In genomic region chr12:128823916-128824839, GRCh38 we compare ENCODE assay signal across 8 cellular contexts. TPM values are rescaled to one million over a fixed set of nuclear protein-coding genes. Genes with fewer than 3 reads are reported as not detected.
DNase-seq lines count a peak whose midpoint lies in the region; ATAC-seq and TF ChIP-seq lines count a peak whose summit lies in the region.

Gene SLC15A4 (minus strand): TSS chr12:128823958. CDS start chr12:128823943, 15 bp downstream.

- ATAC-seq in GM19324 (IDR thresholded peaks at IDR 0.05; ENCODE audit: low FRiP score, unreplicated experiment): peak; percentile 90
- ATAC-seq in HG03460 (IDR thresholded peaks at IDR 0.05; ENCODE audit: unreplicated experiment): peak; percentile 78

- TF ChIP-seq CTCF in colonic mucosa (IDR thresholded peaks at IDR 0.05): no peak

- H3K27me3 ChIP-seq in BLaER1 treated with 17β-estradiol and CSF1 and Interleukin-3, amounts not matched to agents 10 nM and 100 nM: no peaks in the 10 kb centered on the region
- no peaks in the 10 kb centered on the region for H3K27me3 ChIP-seq in colonic mucosa
- no peaks in the 10 kb centered on the region for H3K27me3 ChIP-seq in layer of hippocampus (ENCODE audit: control insufficient read depth, insufficient read depth, low read length)

- peaks cover 0 to 11% (median 7%) of the 10 kb centered on the region in 11 experiments; a peak in 9 of 22 replicates for H3K9me3 ChIP-seq in BLaER1 treated with 17β-estradiol and CSF1 and Interleukin-3, amounts not matched to agents 10 nM and 100 nM (replicated peaks in 1 of 11)
- H3K9me3 ChIP-seq in colonic mucosa: no peaks in the 10 kb centered on the region

- H3K4me3 ChIP-seq in BLaER1 treated with 17β-estradiol and CSF1 and Interleukin-3, amounts not matched to agents 10 nM and 100 nM: peak within 1 kb of the TSS; percentile 84 to 98 (median 94)
- peak within 1 kb of the TSS; percentile 95 for H3K4me3 ChIP-seq in colonic mucosa

- H3K36me3 ChIP-seq in BLaER1 treated with 17β-estradiol and CSF1 and Interleukin-3, amounts not matched to agents 10 nM and 100 nM: peaks cover 4 to 16% (median 14%) of the 10 kb centered on the region in 11 experiments; a peak in 8 of 22 replicates
- no peaks in the 10 kb centered on the region for H3K36me3 ChIP-seq in colonic mucosa

- peak; percentile 53 for DNase-seq in NCI-H524 treated with DMSO at 0.1 percent for 48 hours (lab: John Stamatoyannopoulos, UW)
- DNase-seq in activated CD4-positive, alpha-beta T cell treated with anti-CD3 and anti-CD28 coated beads for 48 hours: peak; percentile 96
- DNase-seq in colonic mucosa: peak; percentile 98
- peak; percentile 71 to 94 (median 84) for DNase-seq in stimulated activated CD4-positive, alpha-beta T cell treated with anti-CD3 and anti-CD28 coated beads, Interleukin-1b, Interleukin-23, amount 100 ng/mL, for 24 hours (ENCODE audit: low read depth in 4 of 4, low spot score in 1 of 4)

- H3K9ac ChIP-seq in BLaER1 treated with 17β-estradiol and CSF1 and Interleukin-3, amounts not matched to agents 10 nM and 100 nM: peak within 1 kb of the TSS; percentile 80 to 96 (median 90)
- H3K9ac ChIP-seq in colonic mucosa (ENCODE audit: low read depth in 2 of 2, low read length in 2 of 2): peak within 1 kb of the TSS; percentile 88 to 99

- H4K20me1 ChIP-seq in BLaER1 treated with 17β-estradiol and CSF1 and Interleukin-3, amounts not matched to agents 10 nM and 100 nM: peaks cover 26 to 42% (median 39%) of the 10 kb centered on the region in 11 experiments; a peak in 21 of 22 replicates

- peak within 1 kb of the TSS; percentile 60 to 97 (median 92) for H3K27ac ChIP-seq in BLaER1 treated with 17β-estradiol and CSF1 and Interleukin-3, amounts not matched to agents 10 nM and 100 nM
- H3K27ac ChIP-seq in colonic mucosa (peak within 1 kb of the TSS; percentile 82), layer of hippocampus (ENCODE audit: low read depth, low read length) (peak within 1 kb of the TSS; percentile 85)

- peaks cover 48 to 77% (median 59%) of the 10 kb centered on the region in 10 experiments for H3K4me1 ChIP-seq in BLaER1 treated with 17β-estradiol and CSF1 and Interleukin-3, amounts not matched to agents 10 nM and 100 nM
- no peaks in the 10 kb centered on the region for H3K4me1 ChIP-seq in colonic mucosa

- H3K4me2 ChIP-seq in BLaER1 treated with 17β-estradiol and CSF1 and Interleukin-3, amounts not matched to agents 10 nM and 100 nM: peak within 1 kb of the TSS; percentile 89 to 98 (median 96)

- intact Hi-C loops in colonic mucosa (cut with DNase I): no loop called here

RNA-seq across cellular contexts. Expression of gene SLC15A4, which starts in this region (rescaled TPM):
- 10 to 100 TPM; 12.0 to 12.8 TPM for total RNA-seq in colonic mucosa

Comparison
In these comparisons a context has a peak if more than half of its experiments do, and no peak if none do; other contexts are left out.
1. Peak in every context shown above with its lines: DNase-seq, ATAC-seq, H3K4me3 ChIP-seq and H3K27ac ChIP-seq.